9 cellular contexts compared by ENCODE assay signal in the genomic region with DNA sequence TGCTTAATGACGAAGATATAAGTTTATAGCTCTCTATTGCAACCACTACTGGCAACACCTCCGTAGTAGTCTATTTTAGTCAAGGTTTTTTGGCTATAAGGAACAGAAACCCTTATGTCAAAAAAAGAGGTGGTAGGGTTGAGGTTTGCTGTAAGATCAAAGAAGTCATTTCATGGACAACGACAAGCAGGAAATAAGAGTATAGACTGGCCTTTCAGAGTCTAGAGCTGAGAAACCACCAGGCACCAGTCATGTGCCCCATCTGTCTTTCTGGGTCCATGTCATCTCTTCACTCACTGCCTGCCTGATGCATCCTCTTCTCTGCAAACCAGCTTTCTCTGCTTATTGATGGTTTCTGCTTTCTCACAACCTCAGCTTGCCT. TPM values are rescaled to one million over a fixed set of nuclear protein-coding genes. Genes with fewer than 3 reads are reported as not detected.
DNase-seq lines count a peak whose midpoint lies in the region; ATAC-seq, FAIRE-seq and TF ChIP-seq lines count a peak whose summit lies in the region.
"Had no signal": no experiment of that assay in that cellular context is flagged by ENCODE, and none has a peak within 500 bp of the region (broad histone marks: within the 10 kb centered on the region; RNA-seq: fewer than 3 reads in every experiment).

No MANE protein-coding gene starts in this region.

- H3K27ac Mint-ChIP-seq in CD4-positive, alpha-beta T cell = peak overlapping the region; percentile 91
- H3K27ac Mint-ChIP-seq in activated T-helper 17 cell treated with anti-CD3 and anti-CD28 coated beads, Interleukin-2, amount 50 U/mL, for 72 hours = peak overlapping the region; percentile 100

- no peak for TF ChIP-seq POLR2A in H54 (IDR thresholded peaks at IDR 0.05; ENCODE audit: low read depth, low read length)

- H3K9me3 ChIP-seq in CD4-positive, alpha-beta T cell (ENCODE audit: control insufficient read depth, low read length) = no peaks in the 10 kb centered on the region
- H3K9me3 ChIP-seq in MG63 = peaks cover 5% of the 10 kb centered on the region

- FAIRE-seq in H54 (lab: Jason Lieb, UNC) = no peak
- FAIRE-seq: G401.6 had no signal

- CTCF ChIA-PET in CD4-positive, alpha-beta T cell (lab: Charles Lee) = interaction anchor here (0.7 to 1.9 kb wide), 5 partner anchors 18 to 1061 kb away, joined by 3 to 6 read pairs (median 4); a partner anchor contains a TSS

- H3K4me1 Mint-ChIP-seq in CD4-positive, alpha-beta T cell (ENCODE audit: low read depth) = peaks cover 44% of the 10 kb centered on the region
- H3K4me1 Mint-ChIP-seq in activated T-helper 17 cell treated with anti-CD3 and anti-CD28 coated beads, Interleukin-2, amount 50 U/mL, for 72 hours = peaks cover 58% of the 10 kb centered on the region

- H3K27ac ChIP-seq in CD4-positive, alpha-beta T cell (ENCODE audit: low read depth, low read length) = peak overlapping the region; percentile 70
- no peak overlapping the region for H3K27ac ChIP-seq in brain microvascular endothelial cell

- DNase-seq in CD4-positive, alpha-beta T cell = peak in 3 of 10 experiments; percentile 13 to 20 (median 20)
- no peak for DNase-seq in MG63
- no peak for DNase-seq in DMS153 (lab: John Stamatoyannopoulos, UW)
- DNase-seq in brain microvascular endothelial cell = no peak
- no peak for DNase-seq in H54 (ENCODE audit: insufficient read length, low spot score)

- ATAC-seq in CD4-positive, alpha-beta T cell (ENCODE audit: poor library complexity) = peak; percentile 71
- peak; percentile 86 for ATAC-seq in GM19351 (IDR thresholded peaks at IDR 0.05; ENCODE audit: unreplicated experiment)
- ATAC-seq in HG03139 (IDR thresholded peaks at IDR 0.05; ENCODE audit: unreplicated experiment) = peak; percentile 84
- peak; percentile 87 for ATAC-seq in activated T-helper 17 cell treated with anti-CD3 and anti-CD28 coated beads, Interleukin-2, amount 50 U/mL, for 72 hours (replicated peaks)

- POLR2A ChIA-PET in CD4-positive, alpha-beta T cell (lab: Charles Lee) = interaction anchor here (0.6 to 1.5 kb wide), 7 partner anchors 9 to 341 kb away, joined by 3 to 4 read pairs (median 3); no protein-coding TSS in a partner anchor

- no peaks in the 10 kb centered on the region for H3K36me3 Mint-ChIP-seq in CD4-positive, alpha-beta T cell (ENCODE audit: low read depth)
- peaks cover 5% of the 10 kb centered on the region for H3K36me3 Mint-ChIP-seq in activated T-helper 17 cell treated with anti-CD3 and anti-CD28 coated beads, Interleukin-2, amount 50 U/mL, for 72 hours (ENCODE audit: low read depth)

- in situ Hi-C loops in brain microvascular endothelial cell (cut with HindIII; ENCODE audit: low pct_ligation_motif_present, low sequenced_read_pairs) = no loop called here

- no peaks in the 10 kb centered on the region for H3K9me3 Mint-ChIP-seq in CD4-positive, alpha-beta T cell
- peaks cover 8% of the 10 kb centered on the region for H3K9me3 Mint-ChIP-seq in activated T-helper 17 cell treated with anti-CD3 and anti-CD28 coated beads, Interleukin-2, amount 50 U/mL, for 72 hours

- no peak for TF ChIP-seq CTCF in CD4-positive, alpha-beta T cell (IDR thresholded peaks at IDR 0.05)
- TF ChIP-seq CTCF in brain microvascular endothelial cell (IDR thresholded peaks at IDR 0.05; ENCODE audit: low read depth, low read length, missing control alignments) = no peak

- H3K36me3 ChIP-seq in MG63 = no peaks in the 10 kb centered on the region; the same call in 1 of the 2 replicates
- H3K36me3 ChIP-seq in brain microvascular endothelial cell (replicated peaks) = no peaks in the 10 kb centered on the region

- intact Hi-C loops in CD4-positive, alpha-beta T cell (cut with DNase I, micrococcal nuclease) = no loop called here

- no peaks in the 10 kb centered on the region for H3K27me3 ChIP-seq in CD4-positive, alpha-beta T cell (ENCODE audit: control insufficient read depth, insufficient read depth, low read length)
- H3K27me3 ChIP-seq in MG63 (no peaks in the 10 kb centered on the region), brain microvascular endothelial cell (replicated peaks) (no peaks in the 10 kb centered on the region)

- H3K4me3 ChIP-seq in MG63 (no peak overlapping the region), brain microvascular endothelial cell (ENCODE audit: low read depth, low read length) (no peak overlapping the region)

- peak overlapping the region; percentile 21 for H3K4me3 Mint-ChIP-seq in CD4-positive, alpha-beta T cell
- H3K4me3 Mint-ChIP-seq in activated T-helper 17 cell treated with anti-CD3 and anti-CD28 coated beads, Interleukin-2, amount 50 U/mL, for 72 hours = peak overlapping the region; percentile 95

- H3K27me3 Mint-ChIP-seq in CD4-positive, alpha-beta T cell = no peaks in the 10 kb centered on the region
- no peaks in the 10 kb centered on the region for H3K27me3 Mint-ChIP-seq in activated T-helper 17 cell treated with anti-CD3 and anti-CD28 coated beads, Interleukin-2, amount 50 U/mL, for 72 hours

RNA-seq across cellular contexts. Expression of a gene that starts 42.7 kb away (rescaled TPM):
- 10 to 100 TPM in 1 of 2 experiments, 1 to 10 TPM in 1; 9.5 to 10.5 TPM for total RNA-seq in CD4-positive, alpha-beta T cell
- 1 to 10 TPM in 1 of 2 donors, under 1 TPM in 1; 0.66 to 3.5 TPM for total RNA-seq in activated T-helper 17 cell treated with anti-CD3 and anti-CD28 coated beads, Interleukin-2, amount 50 U/mL, for 72 hours
- total RNA-seq in MG63 (2014; rRNA removed; shearing (Covaris generic); ENCODE audit: low replicate concordance) = 335 and 364 TPM in 2 replicates

Comparison
In these comparisons a context has a peak if more than half of its experiments do, and no peak if none do; other contexts are left out.
1. RNA of a gene that starts 42.7 kb away (total RNA-seq): 335 to 364 TPM in MG63; 9.5 to 10.5 TPM in CD4-positive, alpha-beta T cell and 0.66 to 3.5 TPM in activated T-helper 17 cell treated with anti-CD3 and anti-CD28 coated beads, Interleukin-2, amount 50 U/mL, for 72 hours; every median in the first group is over 10 times any median in the second.
2. Peak in every context shown above with its lines, with median percentiles within 50 percentile points of each other: ATAC-seq.